ENCODE assay signal across 1 cellular context in the genomic region with DNA sequence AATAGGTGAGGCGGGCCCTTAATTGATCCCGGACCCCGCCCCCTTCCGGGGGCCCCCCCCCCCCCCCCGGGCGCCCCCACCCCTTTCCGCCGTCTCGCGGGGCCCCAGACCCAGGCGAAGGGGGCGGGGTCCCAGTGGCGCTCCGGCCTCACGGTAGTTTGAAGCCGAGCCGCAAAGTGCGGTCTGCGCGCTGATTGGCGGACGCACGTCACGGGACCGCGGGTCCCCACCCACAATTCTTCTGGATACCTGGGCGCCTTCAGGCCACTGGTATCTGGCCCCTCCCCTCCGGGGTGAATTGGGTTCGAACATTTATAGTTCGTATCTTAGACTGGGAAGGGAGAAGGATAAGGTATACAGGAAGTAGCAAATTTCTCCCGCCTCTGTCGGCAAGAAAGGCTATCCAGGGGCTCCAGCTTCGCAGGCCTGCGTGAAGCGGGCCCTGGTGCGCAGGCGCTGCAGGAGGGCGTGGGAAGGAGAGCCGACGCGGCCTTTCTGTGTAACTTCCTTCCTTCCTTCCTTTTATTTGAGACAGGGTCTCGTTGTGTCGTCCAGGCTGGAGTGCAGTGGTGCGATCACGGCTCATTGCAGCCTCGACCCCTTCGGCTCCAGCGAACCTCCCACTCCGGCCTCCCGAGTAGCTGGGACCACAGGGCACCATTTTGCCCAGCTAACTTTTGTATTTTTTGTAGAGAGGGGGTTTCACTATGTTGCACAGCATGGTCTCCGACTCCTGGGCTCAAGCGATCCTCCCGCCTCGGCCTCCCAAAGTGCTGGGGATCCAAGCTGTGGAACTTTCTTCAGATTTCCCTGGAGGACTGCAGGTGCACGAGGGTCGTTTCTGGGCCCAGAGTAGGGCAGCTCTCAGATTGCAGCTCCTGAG.
TF ChIP-seq lines count a peak whose summit lies in the region.

No MANE protein-coding gene starts in this region.

TF ChIP-seq in HepG2, 621 proteins besides CTCF, POLR2A, EP300 and RAD21 (continued from another document and continues in another):
- TF ChIP-seq, protein P1, sequence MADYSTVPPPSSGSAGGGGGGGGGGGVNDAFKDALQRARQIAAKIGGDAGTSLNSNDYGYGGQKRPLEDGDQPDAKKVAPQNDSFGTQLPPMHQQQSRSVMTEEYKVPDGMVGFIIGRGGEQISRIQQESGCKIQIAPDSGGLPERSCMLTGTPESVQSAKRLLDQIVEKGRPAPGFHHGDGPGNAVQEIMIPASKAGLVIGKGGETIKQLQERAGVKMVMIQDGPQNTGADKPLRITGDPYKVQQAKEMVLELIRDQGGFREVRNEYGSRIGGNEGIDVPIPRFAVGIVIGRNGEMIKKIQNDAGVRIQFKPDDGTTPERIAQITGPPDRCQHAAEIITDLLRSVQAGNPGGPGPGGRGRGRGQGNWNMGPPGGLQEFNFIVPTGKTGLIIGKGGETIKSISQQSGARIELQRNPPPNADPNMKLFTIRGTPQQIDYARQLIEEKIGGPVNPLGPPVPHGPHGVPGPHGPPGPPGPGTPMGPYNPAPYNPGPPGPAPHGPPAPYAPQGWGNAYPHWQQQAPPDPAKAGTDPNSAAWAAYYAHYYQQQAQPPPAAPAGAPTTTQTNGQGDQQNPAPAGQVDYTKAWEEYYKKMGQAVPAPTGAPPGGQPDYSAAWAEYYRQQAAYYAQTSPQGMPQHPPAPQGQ (CRISPR knock-in tag; IDR thresholded peaks at IDR 0.05; ENCODE audit: borderline replicate concordance) = no peak
- no peak for TF ChIP-seq TBP (CRISPR knock-in tag; IDR thresholded peaks at IDR 0.05)
- 0 out of 2 replicates have a peak, but pooled peaks have one; percentile 35 for TF ChIP-seq GATA4 (IDR thresholded peaks at IDR 0.05; ENCODE audit: borderline replicate concordance, low read depth)
- peak; percentile 88 for TF ChIP-seq NFYB (CRISPR knock-in tag; IDR thresholded peaks at IDR 0.05)
- TF ChIP-seq, protein P2, sequence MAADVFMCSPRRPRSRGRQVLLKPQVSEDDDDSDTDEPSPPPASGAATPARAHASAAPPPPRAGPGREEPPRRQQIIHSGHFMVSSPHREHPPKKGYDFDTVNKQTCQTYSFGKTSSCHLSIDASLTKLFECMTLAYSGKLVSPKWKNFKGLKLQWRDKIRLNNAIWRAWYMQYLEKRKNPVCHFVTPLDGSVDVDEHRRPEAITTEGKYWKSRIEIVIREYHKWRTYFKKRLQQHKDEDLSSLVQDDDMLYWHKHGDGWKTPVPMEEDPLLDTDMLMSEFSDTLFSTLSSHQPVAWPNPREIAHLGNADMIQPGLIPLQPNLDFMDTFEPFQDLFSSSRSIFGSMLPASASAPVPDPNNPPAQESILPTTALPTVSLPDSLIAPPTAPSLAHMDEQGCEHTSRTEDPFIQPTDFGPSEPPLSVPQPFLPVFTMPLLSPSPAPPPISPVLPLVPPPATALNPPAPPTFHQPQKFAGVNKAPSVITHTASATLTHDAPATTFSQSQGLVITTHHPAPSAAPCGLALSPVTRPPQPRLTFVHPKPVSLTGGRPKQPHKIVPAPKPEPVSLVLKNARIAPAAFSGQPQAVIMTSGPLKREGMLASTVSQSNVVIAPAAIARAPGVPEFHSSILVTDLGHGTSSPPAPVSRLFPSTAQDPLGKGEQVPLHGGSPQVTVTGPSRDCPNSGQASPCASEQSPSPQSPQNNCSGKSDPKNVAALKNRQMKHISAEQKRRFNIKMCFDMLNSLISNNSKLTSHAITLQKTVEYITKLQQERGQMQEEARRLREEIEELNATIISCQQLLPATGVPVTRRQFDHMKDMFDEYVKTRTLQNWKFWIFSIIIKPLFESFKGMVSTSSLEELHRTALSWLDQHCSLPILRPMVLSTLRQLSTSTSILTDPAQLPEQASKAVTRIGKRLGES (CRISPR knock-in tag; IDR thresholded peaks at IDR 0.05; ENCODE audit: borderline replicate concordance) = no peak
- TF ChIP-seq MXI1 (IDR thresholded peaks at IDR 0.05; ENCODE audit: borderline replicate concordance, low read depth, low read length) = no peak; the same call in 2 of the 3 replicates
- TF ChIP-seq BCL6 (CRISPR knock-in tag; IDR thresholded peaks at IDR 0.05) = peak; percentile 28; the same call in 1 of the 2 replicates
- TF ChIP-seq FLYWCH1 (CRISPR knock-in tag; IDR thresholded peaks at IDR 0.05) = no peak
- no peak for TF ChIP-seq FOXO1 (CRISPR knock-in tag; IDR thresholded peaks at IDR 0.05)
- TF ChIP-seq SRSF1 (optimal IDR thresholded peaks at IDR 0.05; ENCODE audit: low read depth, low read length) = no peak
- TF ChIP-seq, protein P3, sequence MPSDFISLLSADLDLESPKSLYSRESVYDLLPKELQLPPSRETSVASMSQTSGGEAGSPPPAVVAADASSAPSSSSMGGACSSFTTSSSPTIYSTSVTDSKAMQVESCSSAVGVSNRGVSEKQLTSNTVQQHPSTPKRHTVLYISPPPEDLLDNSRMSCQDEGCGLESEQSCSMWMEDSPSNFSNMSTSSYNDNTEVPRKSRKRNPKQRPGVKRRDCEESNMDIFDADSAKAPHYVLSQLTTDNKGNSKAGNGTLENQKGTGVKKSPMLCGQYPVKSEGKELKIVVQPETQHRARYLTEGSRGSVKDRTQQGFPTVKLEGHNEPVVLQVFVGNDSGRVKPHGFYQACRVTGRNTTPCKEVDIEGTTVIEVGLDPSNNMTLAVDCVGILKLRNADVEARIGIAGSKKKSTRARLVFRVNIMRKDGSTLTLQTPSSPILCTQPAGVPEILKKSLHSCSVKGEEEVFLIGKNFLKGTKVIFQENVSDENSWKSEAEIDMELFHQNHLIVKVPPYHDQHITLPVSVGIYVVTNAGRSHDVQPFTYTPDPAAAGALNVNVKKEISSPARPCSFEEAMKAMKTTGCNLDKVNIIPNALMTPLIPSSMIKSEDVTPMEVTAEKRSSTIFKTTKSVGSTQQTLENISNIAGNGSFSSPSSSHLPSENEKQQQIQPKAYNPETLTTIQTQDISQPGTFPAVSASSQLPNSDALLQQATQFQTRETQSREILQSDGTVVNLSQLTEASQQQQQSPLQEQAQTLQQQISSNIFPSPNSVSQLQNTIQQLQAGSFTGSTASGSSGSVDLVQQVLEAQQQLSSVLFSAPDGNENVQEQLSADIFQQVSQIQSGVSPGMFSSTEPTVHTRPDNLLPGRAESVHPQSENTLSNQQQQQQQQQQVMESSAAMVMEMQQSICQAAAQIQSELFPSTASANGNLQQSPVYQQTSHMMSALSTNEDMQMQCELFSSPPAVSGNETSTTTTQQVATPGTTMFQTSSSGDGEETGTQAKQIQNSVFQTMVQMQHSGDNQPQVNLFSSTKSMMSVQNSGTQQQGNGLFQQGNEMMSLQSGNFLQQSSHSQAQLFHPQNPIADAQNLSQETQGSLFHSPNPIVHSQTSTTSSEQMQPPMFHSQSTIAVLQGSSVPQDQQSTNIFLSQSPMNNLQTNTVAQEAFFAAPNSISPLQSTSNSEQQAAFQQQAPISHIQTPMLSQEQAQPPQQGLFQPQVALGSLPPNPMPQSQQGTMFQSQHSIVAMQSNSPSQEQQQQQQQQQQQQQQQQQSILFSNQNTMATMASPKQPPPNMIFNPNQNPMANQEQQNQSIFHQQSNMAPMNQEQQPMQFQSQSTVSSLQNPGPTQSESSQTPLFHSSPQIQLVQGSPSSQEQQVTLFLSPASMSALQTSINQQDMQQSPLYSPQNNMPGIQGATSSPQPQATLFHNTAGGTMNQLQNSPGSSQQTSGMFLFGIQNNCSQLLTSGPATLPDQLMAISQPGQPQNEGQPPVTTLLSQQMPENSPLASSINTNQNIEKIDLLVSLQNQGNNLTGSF (CRISPR knock-in tag; IDR thresholded peaks at IDR 0.05) = no peak
- TF ChIP-seq ZNF768 (CRISPR knock-in tag; IDR thresholded peaks at IDR 0.05) = peak; percentile 87
- no peak for TF ChIP-seq EED (CRISPR knock-in tag; IDR thresholded peaks at IDR 0.05)
- no peak for TF ChIP-seq SNAI1 (CRISPR knock-in tag; IDR thresholded peaks at IDR 0.05; ENCODE audit: borderline replicate concordance)
- TF ChIP-seq ZNF460 (CRISPR knock-in tag; IDR thresholded peaks at IDR 0.05; ENCODE audit: borderline replicate concordance) = no peak
- TF ChIP-seq ATAD3A (CRISPR knock-in tag; IDR thresholded peaks at IDR 0.05) = no peak
- no peak for TF ChIP-seq NFE2L2 (IDR thresholded peaks at IDR 0.05; ENCODE audit: low read length)
- no peak for TF ChIP-seq ZNF569 (CRISPR knock-in tag; IDR thresholded peaks at IDR 0.05; ENCODE audit: borderline replicate concordance)
- TF ChIP-seq, protein P4, sequence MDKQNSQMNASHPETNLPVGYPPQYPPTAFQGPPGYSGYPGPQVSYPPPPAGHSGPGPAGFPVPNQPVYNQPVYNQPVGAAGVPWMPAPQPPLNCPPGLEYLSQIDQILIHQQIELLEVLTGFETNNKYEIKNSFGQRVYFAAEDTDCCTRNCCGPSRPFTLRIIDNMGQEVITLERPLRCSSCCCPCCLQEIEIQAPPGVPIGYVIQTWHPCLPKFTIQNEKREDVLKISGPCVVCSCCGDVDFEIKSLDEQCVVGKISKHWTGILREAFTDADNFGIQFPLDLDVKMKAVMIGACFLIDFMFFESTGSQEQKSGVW (CRISPR knock-in tag; IDR thresholded peaks at IDR 0.05; ENCODE audit: borderline replicate concordance) = no peak
- TF ChIP-seq, protein P5, sequence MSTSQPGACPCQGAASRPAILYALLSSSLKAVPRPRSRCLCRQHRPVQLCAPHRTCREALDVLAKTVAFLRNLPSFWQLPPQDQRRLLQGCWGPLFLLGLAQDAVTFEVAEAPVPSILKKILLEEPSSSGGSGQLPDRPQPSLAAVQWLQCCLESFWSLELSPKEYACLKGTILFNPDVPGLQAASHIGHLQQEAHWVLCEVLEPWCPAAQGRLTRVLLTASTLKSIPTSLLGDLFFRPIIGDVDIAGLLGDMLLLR (CRISPR knock-in tag; IDR thresholded peaks at IDR 0.05) = no peak
- TF ChIP-seq, protein P6, sequence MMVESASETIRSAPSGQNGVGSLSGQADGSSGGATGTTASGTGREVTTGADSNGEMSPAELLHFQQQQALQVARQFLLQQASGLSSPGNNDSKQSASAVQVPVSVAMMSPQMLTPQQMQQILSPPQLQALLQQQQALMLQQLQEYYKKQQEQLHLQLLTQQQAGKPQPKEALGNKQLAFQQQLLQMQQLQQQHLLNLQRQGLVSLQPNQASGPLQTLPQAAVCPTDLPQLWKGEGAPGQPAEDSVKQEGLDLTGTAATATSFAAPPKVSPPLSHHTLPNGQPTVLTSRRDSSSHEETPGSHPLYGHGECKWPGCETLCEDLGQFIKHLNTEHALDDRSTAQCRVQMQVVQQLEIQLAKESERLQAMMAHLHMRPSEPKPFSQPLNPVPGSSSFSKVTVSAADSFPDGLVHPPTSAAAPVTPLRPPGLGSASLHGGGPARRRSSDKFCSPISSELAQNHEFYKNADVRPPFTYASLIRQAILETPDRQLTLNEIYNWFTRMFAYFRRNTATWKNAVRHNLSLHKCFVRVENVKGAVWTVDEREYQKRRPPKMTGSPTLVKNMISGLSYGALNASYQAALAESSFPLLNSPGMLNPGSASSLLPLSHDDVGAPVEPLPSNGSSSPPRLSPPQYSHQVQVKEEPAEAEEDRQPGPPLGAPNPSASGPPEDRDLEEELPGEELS (CRISPR knock-in tag; IDR thresholded peaks at IDR 0.05) = peak; percentile 9
- peak; percentile 82; the same call in 1 of the 2 replicates for TF ChIP-seq NRL (CRISPR knock-in tag; IDR thresholded peaks at IDR 0.05; ENCODE audit: borderline replicate concordance)
- no peak for TF ChIP-seq SMARCC2 (IDR thresholded peaks at IDR 0.05)
- TF ChIP-seq, protein P7, sequence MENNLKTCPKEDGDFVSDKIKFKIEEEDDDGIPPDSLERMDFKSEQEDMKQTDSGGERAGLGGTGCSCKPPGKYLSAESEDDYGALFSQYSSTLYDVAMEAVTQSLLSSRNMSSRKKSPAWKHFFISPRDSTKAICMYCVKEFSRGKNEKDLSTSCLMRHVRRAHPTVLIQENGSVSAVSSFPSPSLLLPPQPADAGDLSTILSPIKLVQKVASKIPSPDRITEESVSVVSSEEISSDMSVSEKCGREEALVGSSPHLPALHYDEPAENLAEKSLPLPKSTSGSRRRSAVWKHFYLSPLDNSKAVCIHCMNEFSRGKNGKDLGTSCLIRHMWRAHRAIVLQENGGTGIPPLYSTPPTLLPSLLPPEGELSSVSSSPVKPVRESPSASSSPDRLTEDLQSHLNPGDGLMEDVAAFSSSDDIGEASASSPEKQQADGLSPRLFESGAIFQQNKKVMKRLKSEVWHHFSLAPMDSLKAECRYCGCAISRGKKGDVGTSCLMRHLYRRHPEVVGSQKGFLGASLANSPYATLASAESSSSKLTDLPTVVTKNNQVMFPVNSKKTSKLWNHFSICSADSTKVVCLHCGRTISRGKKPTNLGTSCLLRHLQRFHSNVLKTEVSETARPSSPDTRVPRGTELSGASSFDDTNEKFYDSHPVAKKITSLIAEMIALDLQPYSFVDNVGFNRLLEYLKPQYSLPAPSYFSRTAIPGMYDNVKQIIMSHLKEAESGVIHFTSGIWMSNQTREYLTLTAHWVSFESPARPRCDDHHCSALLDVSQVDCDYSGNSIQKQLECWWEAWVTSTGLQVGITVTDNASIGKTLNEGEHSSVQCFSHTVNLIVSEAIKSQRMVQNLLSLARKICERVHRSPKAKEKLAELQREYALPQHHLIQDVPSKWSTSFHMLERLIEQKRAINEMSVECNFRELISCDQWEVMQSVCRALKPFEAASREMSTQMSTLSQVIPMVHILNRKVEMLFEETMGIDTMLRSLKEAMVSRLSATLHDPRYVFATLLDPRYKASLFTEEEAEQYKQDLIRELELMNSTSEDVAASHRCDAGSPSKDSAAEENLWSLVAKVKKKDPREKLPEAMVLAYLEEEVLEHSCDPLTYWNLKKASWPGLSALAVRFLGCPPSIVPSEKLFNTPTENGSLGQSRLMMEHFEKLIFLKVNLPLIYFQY (CRISPR knock-in tag; IDR thresholded peaks at IDR 0.05; ENCODE audit: borderline replicate concordance) = no peak
- TF ChIP-seq STAT5B (CRISPR knock-in tag; IDR thresholded peaks at IDR 0.05) = no peak
- no peak for TF ChIP-seq CENPT (CRISPR knock-in tag; IDR thresholded peaks at IDR 0.05; ENCODE audit: low read depth)
- no peak for TF ChIP-seq ESRRA (CRISPR knock-in tag; IDR thresholded peaks at IDR 0.05; ENCODE audit: low read depth)
- no peak for TF ChIP-seq NR2C2 (CRISPR knock-in tag; IDR thresholded peaks at IDR 0.05; ENCODE audit: borderline replicate concordance)
- TF ChIP-seq, protein P8, sequence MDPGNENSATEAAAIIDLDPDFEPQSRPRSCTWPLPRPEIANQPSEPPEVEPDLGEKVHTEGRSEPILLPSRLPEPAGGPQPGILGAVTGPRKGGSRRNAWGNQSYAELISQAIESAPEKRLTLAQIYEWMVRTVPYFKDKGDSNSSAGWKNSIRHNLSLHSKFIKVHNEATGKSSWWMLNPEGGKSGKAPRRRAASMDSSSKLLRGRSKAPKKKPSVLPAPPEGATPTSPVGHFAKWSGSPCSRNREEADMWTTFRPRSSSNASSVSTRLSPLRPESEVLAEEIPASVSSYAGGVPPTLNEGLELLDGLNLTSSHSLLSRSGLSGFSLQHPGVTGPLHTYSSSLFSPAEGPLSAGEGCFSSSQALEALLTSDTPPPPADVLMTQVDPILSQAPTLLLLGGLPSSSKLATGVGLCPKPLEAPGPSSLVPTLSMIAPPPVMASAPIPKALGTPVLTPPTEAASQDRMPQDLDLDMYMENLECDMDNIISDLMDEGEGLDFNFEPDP (CRISPR knock-in tag; conservative IDR thresholded peaks at IDR 0.05) = no peak
- peak; percentile 53; the same call in 1 of the 2 replicates for TF ChIP-seq MAZ (IDR thresholded peaks at IDR 0.05; ENCODE audit: borderline replicate concordance, low read depth, low read length)
- peak; percentile 55; the same call in 1 of the 2 replicates for TF ChIP-seq MAZ (CRISPR knock-in tag; IDR thresholded peaks at IDR 0.05; ENCODE audit: low read depth)
- peak in 1 of 2 experiments; percentile 60; a peak in 2 of 4 replicates for TF ChIP-seq KLF16 (CRISPR knock-in tag; IDR thresholded peaks at IDR 0.05)
- no peak for TF ChIP-seq SP4 (CRISPR knock-in tag; IDR thresholded peaks at IDR 0.05)
- TF ChIP-seq FOXC1 (CRISPR knock-in tag; IDR thresholded peaks at IDR 0.05; ENCODE audit: borderline replicate concordance) = no peak
- no peak for TF ChIP-seq TCF7L2 (IDR thresholded peaks at IDR 0.05; ENCODE audit: low read depth, low read length)
- TF ChIP-seq MTF1 (CRISPR knock-in tag; IDR thresholded peaks at IDR 0.05) = no peak
